17 cellular contexts compared by ENCODE assay signal in the genomic region with DNA sequence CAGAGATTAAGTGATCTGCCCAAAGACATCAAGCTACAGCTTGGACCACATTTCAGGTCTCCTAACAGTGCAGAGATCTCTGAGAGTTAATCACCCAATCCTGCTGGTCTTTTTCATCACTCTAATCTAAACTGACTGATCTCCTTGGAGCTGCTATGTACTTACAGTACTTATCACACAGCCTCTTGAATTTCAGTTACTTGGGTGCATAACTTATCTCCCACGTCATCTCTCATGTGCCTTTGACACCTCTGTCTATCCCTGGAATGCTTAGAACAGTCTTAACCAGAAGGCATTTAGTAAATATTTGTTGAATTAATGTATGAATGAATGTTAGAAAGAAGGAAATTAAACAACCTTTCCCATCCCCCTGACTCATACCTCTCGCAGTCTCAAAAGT.
DNase-seq lines count a peak whose midpoint lies in the region; ATAC-seq and TF ChIP-seq lines count a peak whose summit lies in the region.
"Had no signal": no experiment of that assay in that cellular context is flagged by ENCODE, and none has a peak within 500 bp of the region (broad histone marks: within the 10 kb centered on the region; RNA-seq: fewer than 3 reads in every experiment).

No MANE protein-coding gene starts in this region.

- H3K9me3 ChIP-seq in WERI-Rb-1 (ENCODE audit: severe bottlenecking) (no peaks in the 10 kb centered on the region), left lung (no peaks in the 10 kb centered on the region)
- H3K9me3 ChIP-seq: BLaER1 treated with 17β-estradiol and CSF1 and Interleukin-3, amounts not matched to agents 10 nM and 100 nM; psoas muscle had no signal

- DNase-seq in Calu3 = peak; percentile 32
- DNase-seq in HFFc6 = peak; percentile 51
- peak; percentile 43 for DNase-seq in WERI-Rb-1
- DNase-seq in left lung = no peak
- no peak for DNase-seq in NCI-H1694 treated with DMSO at 0.1 percent for 48 hours (lab: John Stamatoyannopoulos, UW)
- DNase-seq in NCI-H1694 (lab: John Stamatoyannopoulos, UW) = no peak
- no peak for DNase-seq in NCI-H2196 treated with DMSO at 0.1 percent for 48 hours (lab: John Stamatoyannopoulos, UW; ENCODE audit: unreplicated experiment)
- DNase-seq: activated CD4-positive, alpha-beta memory T cell treated with anti-CD3 and anti-CD28 coated beads, Interleukin-2, amount 10 ng/mL, durations not matched to agents 7 days and 5 days; Kasumi-1; NCI-H1417 treated with DMSO at 0.1 percent for 48 hours; NCI-H345; psoas muscle; stimulated activated naive CD4-positive, alpha-beta T cell treated with Interleukin-2 at 50 U/mL for 16 hours had no signal

- peaks cover 0 to 10% of the 10 kb centered on the region in 2 donors for H3K4me1 ChIP-seq in left lung
- H3K4me1 ChIP-seq: psoas muscle had no signal

- peaks cover 5% of the 10 kb centered on the region for H3K36me3 Mint-ChIP-seq in Calu3 (ENCODE audit: insufficient read depth, unreplicated experiment)
- no peaks in the 10 kb centered on the region for H3K36me3 Mint-ChIP-seq in HFFc6 (ENCODE audit: low read depth)

- H3K36me3 ChIP-seq in WERI-Rb-1 (no peaks in the 10 kb centered on the region), left lung (no peaks in the 10 kb centered on the region)
- H3K36me3 ChIP-seq: BLaER1 treated with 17β-estradiol and CSF1 and Interleukin-3, amounts not matched to agents 10 nM and 100 nM had no signal

- H3K27ac ChIP-seq in WERI-Rb-1 (no peak overlapping the region), left lung (no peak overlapping the region)
- H3K27ac ChIP-seq: BLaER1 treated with 17β-estradiol and CSF1 and Interleukin-3, amounts not matched to agents 10 nM and 100 nM; psoas muscle; SK-N-MC had no signal

- ATAC-seq in left lung = peak; percentile 74
- no peak for ATAC-seq in GM21381 (IDR thresholded peaks at IDR 0.05; ENCODE audit: unreplicated experiment)
- ATAC-seq: psoas muscle had no signal

- peaks cover 66% of the 10 kb centered on the region for H3K4me1 Mint-ChIP-seq in Calu3 (ENCODE audit: low read depth, unreplicated experiment)
- peaks cover 39% of the 10 kb centered on the region for H3K4me1 Mint-ChIP-seq in HFFc6 (ENCODE audit: low read depth)

- intact Hi-C loops in Calu3 (cut with micrococcal nuclease; ENCODE audit: unreplicated experiment) = no loop called here
- intact Hi-C loops in left lung (cut with DNase I) = no loop called here

- no peak for TF ChIP-seq CTCF in Calu3 (IDR thresholded peaks at IDR 0.05; ENCODE audit: unreplicated experiment)
- TF ChIP-seq CTCF in HFFc6 (IDR thresholded peaks at IDR 0.05) = no peak
- no peak for TF ChIP-seq CTCF in WERI-Rb-1 (IDR thresholded peaks at IDR 0.05; ENCODE audit: low read depth, low read length)
- no peak for TF ChIP-seq CTCF in left lung (IDR thresholded peaks at IDR 0.05)

- CTCF ChIA-PET in Calu3 (lab: Charles Lee) = interaction anchor here (0.8 to 2.5 kb wide), 7 partner anchors 11 to 112 kb away, joined by 3 to 18 read pairs (median 8); no protein-coding TSS in a partner anchor

- H3K4me3 ChIP-seq in WERI-Rb-1 (ENCODE audit: low read depth, low read length) (no peak overlapping the region), left lung (no peak overlapping the region)
- H3K4me3 ChIP-seq: BLaER1 treated with 17β-estradiol and CSF1 and Interleukin-3, amounts not matched to agents 10 nM and 100 nM; psoas muscle; SK-N-MC had no signal

- H3K9me3 Mint-ChIP-seq in Calu3 (ENCODE audit: low read depth, unreplicated experiment) (no peaks in the 10 kb centered on the region), HFFc6 (no peaks in the 10 kb centered on the region)
- H3K9me3 Mint-ChIP-seq: activated CD4-positive, alpha-beta memory T cell treated with anti-CD3 and anti-CD28 coated beads, Interleukin-2, amount 10 ng/mL, durations not matched to agents 7 days and 5 days; nephron had no signal

- H3K4me3 Mint-ChIP-seq in Calu3 (ENCODE audit: low read depth, unreplicated experiment) (peak overlapping the region; percentile 1), HFFc6 (no peak overlapping the region)
- H3K4me3 Mint-ChIP-seq: activated CD4-positive, alpha-beta memory T cell treated with anti-CD3 and anti-CD28 coated beads, Interleukin-2, amount 10 ng/mL, durations not matched to agents 7 days and 5 days; nephron had no signal

- no peaks in the 10 kb centered on the region for H3K27me3 ChIP-seq in WERI-Rb-1 (ENCODE audit: insufficient read depth, low read depth, severe bottlenecking)
- peaks cover 0 to 7% of the 10 kb centered on the region in 2 donors for H3K27me3 ChIP-seq in left lung

- no peaks in the 10 kb centered on the region for H3K27me3 Mint-ChIP-seq in Calu3 (ENCODE audit: unreplicated experiment)
- H3K27me3 Mint-ChIP-seq in HFFc6 (ENCODE audit: insufficient read depth) = peaks cover 4% of the 10 kb centered on the region
- H3K27me3 Mint-ChIP-seq: activated CD4-positive, alpha-beta memory T cell treated with anti-CD3 and anti-CD28 coated beads, Interleukin-2, amount 10 ng/mL, durations not matched to agents 7 days and 5 days had no signal

- no TSS peak for BruUV-seq in Calu3 (replicated peaks; lab: Mats Ljungman, UMichigan)

- H3K27ac Mint-ChIP-seq in Calu3 (ENCODE audit: unreplicated experiment) (peak overlapping the region; percentile 72), HFFc6 (no peak overlapping the region)
- H3K27ac Mint-ChIP-seq: activated CD4-positive, alpha-beta memory T cell treated with anti-CD3 and anti-CD28 coated beads, Interleukin-2, amount 10 ng/mL, durations not matched to agents 7 days and 5 days; nephron had no signal

Comparison
In these comparisons a context has a peak if more than half of its experiments do, and no peak if none do; other contexts are left out.
1. DNase-seq: peak in Calu3 (single experiment), HFFc6 (single experiment) and WERI-Rb-1 (single experiment); none in left lung (0 of 2), NCI-H1694 treated with DMSO at 0.1 percent for 48 hours (single experiment), NCI-H1694 (single experiment) and NCI-H2196 treated with DMSO at 0.1 percent for 48 hours (single experiment).